ENCODE assay signal across 11 cellular contexts in the genomic region with DNA sequence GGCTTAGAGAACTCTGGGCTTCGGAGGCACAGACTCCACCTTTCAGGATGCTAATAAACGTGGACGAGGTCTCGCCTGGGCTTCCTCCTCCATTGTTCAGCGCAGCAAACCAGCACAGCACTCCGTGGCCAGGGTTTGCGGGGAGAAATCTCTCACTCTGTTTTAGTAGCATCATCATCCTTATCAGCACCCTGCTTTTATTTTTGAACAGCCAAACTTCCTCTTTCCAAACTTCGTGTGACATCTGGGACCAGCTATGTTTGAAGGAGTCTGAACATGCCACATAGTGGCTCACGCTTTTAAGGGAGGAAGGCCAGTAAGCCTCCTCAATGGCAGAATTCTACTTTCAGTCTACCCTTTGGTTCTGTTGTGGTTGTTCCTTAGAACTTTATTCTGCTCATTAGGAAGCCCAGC.
DNase-seq lines count a peak whose midpoint lies in the region; ATAC-seq and TF ChIP-seq lines count a peak whose summit lies in the region.
"Had no signal": no experiment of that assay in that cellular context is flagged by ENCODE, and none has a peak within 500 bp of the region (broad histone marks: within the 10 kb centered on the region; RNA-seq: fewer than 3 reads in every experiment).

No MANE protein-coding gene starts in this region.

- peaks cover 99% of the 10 kb centered on the region for H4K20me1 ChIP-seq in BLaER1

- TF ChIP-seq CTCF in HFFc6 (IDR thresholded peaks at IDR 0.05): no peak

- H3K4me1 Mint-ChIP-seq in HFFc6 (ENCODE audit: low read depth) (peaks cover 100% of the 10 kb centered on the region), memory B cell (peaks cover 8% of the 10 kb centered on the region)
- peaks cover 41% of the 10 kb centered on the region for H3K4me1 Mint-ChIP-seq in activated T-helper 1 cell treated with anti-CD3 and anti-CD28 coated beads, Interleukin-12 subunit alpha, Interleukin-12 subunit beta, Interleukin-2, Interleukin-4 antibody, amounts not matched to agents 30 ng/mL and 10 ng/mL and 1 ng/mL, durations not matched to agents 14 hours and 24 hours and 36 hours (ENCODE audit: low read depth)

- H3K36me3 ChIP-seq in BLaER1: no peaks in the 10 kb centered on the region

- H3K9me3 ChIP-seq in BLaER1: no peaks in the 10 kb centered on the region
- H3K9me3 ChIP-seq: SK-N-SH had no signal

- ATAC-seq in memory B cell (ENCODE audit: low read depth): peak; percentile 37
- no peak for ATAC-seq in HG03095 (IDR thresholded peaks at IDR 0.05; ENCODE audit: unreplicated experiment)
- no peak for ATAC-seq in GM18867 (IDR thresholded peaks at IDR 0.05; ENCODE audit: unreplicated experiment)
- no peak for ATAC-seq in GM18498 (IDR thresholded peaks at IDR 0.05; ENCODE audit: unreplicated experiment)

- no peak for DNase-seq in HFFc6
- DNase-seq in activated T-helper 1 cell treated with anti-CD3 and anti-CD28 coated beads, Interleukin-12 subunit alpha, Interleukin-12 subunit beta, Interleukin-2, Interleukin-4 antibody, amounts not matched to agents 30 ng/mL and 10 ng/mL and 1 ng/mL, durations not matched to agents 14 hours and 24 hours and 36 hours (ENCODE audit: low spot score): no peak
- DNase-seq in memory B cell (ENCODE audit: low spot score in 2 of 2): no peak
- no peak for DNase-seq in mucosa of gallbladder (ENCODE audit: low spot score)
- DNase-seq: amniotic stem cell, NCI-H1092, SK-N-SH had no signal

- intact Hi-C loops in activated T-helper 1 cell treated with anti-CD3 and anti-CD28 coated beads, Interleukin-12 subunit alpha, Interleukin-12 subunit beta, Interleukin-2, Interleukin-4 antibody, amounts not matched to agents 30 ng/mL and 10 ng/mL and 1 ng/mL, durations not matched to agents 14 hours and 24 hours and 36 hours (cut with micrococcal nuclease): no loop called here

- H3K4me3 Mint-ChIP-seq in HFFc6 (peak overlapping the region; percentile 75; the same call in 1 of the 2 replicates), memory B cell (peak overlapping the region; percentile 35)
- peak overlapping the region; percentile 51 for H3K4me3 Mint-ChIP-seq in activated T-helper 1 cell treated with anti-CD3 and anti-CD28 coated beads, Interleukin-12 subunit alpha, Interleukin-12 subunit beta, Interleukin-2, Interleukin-4 antibody, amounts not matched to agents 30 ng/mL and 10 ng/mL and 1 ng/mL, durations not matched to agents 14 hours and 24 hours and 36 hours

- H3K27ac ChIP-seq in BLaER1: peak overlapping the region; percentile 47; the same call in 1 of the 2 replicates

- no peaks in the 10 kb centered on the region for H3K27me3 Mint-ChIP-seq in HFFc6 (ENCODE audit: insufficient read depth)
- H3K27me3 Mint-ChIP-seq in activated T-helper 1 cell treated with anti-CD3 and anti-CD28 coated beads, Interleukin-12 subunit alpha, Interleukin-12 subunit beta, Interleukin-2, Interleukin-4 antibody, amounts not matched to agents 30 ng/mL and 10 ng/mL and 1 ng/mL, durations not matched to agents 14 hours and 24 hours and 36 hours (ENCODE audit: insufficient read depth): no peaks in the 10 kb centered on the region
- H3K27me3 Mint-ChIP-seq in memory B cell: peaks cover 4% of the 10 kb centered on the region

- peak overlapping the region; percentile 69 for H3K4me2 ChIP-seq in BLaER1
- H3K4me2 ChIP-seq: SK-N-SH had no signal

- H3K27ac Mint-ChIP-seq in HFFc6: peak overlapping the region; percentile 82
- H3K27ac Mint-ChIP-seq in activated T-helper 1 cell treated with anti-CD3 and anti-CD28 coated beads, Interleukin-12 subunit alpha, Interleukin-12 subunit beta, Interleukin-2, Interleukin-4 antibody, amounts not matched to agents 30 ng/mL and 10 ng/mL and 1 ng/mL, durations not matched to agents 14 hours and 24 hours and 36 hours: peak overlapping the region; percentile 51
- peak overlapping the region; percentile 19 for H3K27ac Mint-ChIP-seq in memory B cell

- peaks cover 6% of the 10 kb centered on the region; the same call in 1 of the 2 replicates for H3K36me3 Mint-ChIP-seq in HFFc6 (ENCODE audit: low read depth)
- H3K36me3 Mint-ChIP-seq in activated T-helper 1 cell treated with anti-CD3 and anti-CD28 coated beads, Interleukin-12 subunit alpha, Interleukin-12 subunit beta, Interleukin-2, Interleukin-4 antibody, amounts not matched to agents 30 ng/mL and 10 ng/mL and 1 ng/mL, durations not matched to agents 14 hours and 24 hours and 36 hours (ENCODE audit: low read depth): no peaks in the 10 kb centered on the region
- H3K36me3 Mint-ChIP-seq in memory B cell: no peaks in the 10 kb centered on the region

- peak overlapping the region; percentile 53; the same call in 1 of the 2 replicates for H3K9ac ChIP-seq in BLaER1
- H3K9ac ChIP-seq: SK-N-SH had no signal

- peaks cover 93% of the 10 kb centered on the region for H3K4me1 ChIP-seq in BLaER1

- H3K9me3 Mint-ChIP-seq in HFFc6 (no peaks in the 10 kb centered on the region), memory B cell (no peaks in the 10 kb centered on the region)
- H3K9me3 Mint-ChIP-seq in activated T-helper 1 cell treated with anti-CD3 and anti-CD28 coated beads, Interleukin-12 subunit alpha, Interleukin-12 subunit beta, Interleukin-2, Interleukin-4 antibody, amounts not matched to agents 30 ng/mL and 10 ng/mL and 1 ng/mL, durations not matched to agents 14 hours and 24 hours and 36 hours: no peaks in the 10 kb centered on the region

- H3K4me3 ChIP-seq in BLaER1: no peak overlapping the region

- no peaks in the 10 kb centered on the region for H3K27me3 ChIP-seq in BLaER1

Comparison
In these comparisons a context has a peak if more than half of its experiments do, and no peak if none do; other contexts are left out.
1. H3K27ac Mint-ChIP-seq: peak in every context shown above with its lines; median percentile 82 in HFFc6; 51 in activated T-helper 1 cell treated with anti-CD3 and anti-CD28 coated beads, Interleukin-12 subunit alpha, Interleukin-12 subunit beta, Interleukin-2, Interleukin-4 antibody, amounts not matched to agents 30 ng/mL and 10 ng/mL and 1 ng/mL, durations not matched to agents 14 hours and 24 hours and 36 hours; 19 in memory B cell.